Comparison of ENCODE assay signal across 8 cellular contexts in genomic region chr12:45990468-45991288, GRCh38. TPM values are rescaled to one million over a fixed set of nuclear protein-coding genes. Genes with fewer than 3 reads are reported as not detected.
A peak's percentile ranks its signal among the peaks of the same experiment; 100 is the strongest.
DNase-seq lines count a peak whose midpoint lies in the region; ATAC-seq, FAIRE-seq and TF ChIP-seq lines count a peak whose summit lies in the region.

TSS of gene SCAF11 (minus strand) at chr12:45990574. CDS start at chr12:45964167, 26,407 bp downstream.

- H4K8ac ChIP-seq in H1 (ENCODE audit: extremely low read depth, insufficient read depth, low read length): peak within 1 kb of the TSS; percentile 92; the same call in 1 of the 2 replicates

- H3K79me1 ChIP-seq in H1 (ENCODE audit: low read depth, low read length): no peaks in the 10 kb centered on the region

- WGBS in H1 (ENCODE audit: extremely low coverage in 1 of 2, insufficient coverage in 1 of 2, insufficient read length in 1 of 2, insufficient replicate concordance in 2 of 2, low coverage in 1 of 2, low lambda C conversion rate in 2 of 2, missing lambda C conversion rate in 1 of 2), 2 experiments: 10% methylated on average over 49 of the region's 54 CpGs; no CpG with 5 or more reads in 1 of the 2 experiments

- peak in 1 of 2 experiments; percentile 62; a peak in 1 of 3 replicates for TF ChIP-seq EP300 in H1 (IDR thresholded peaks at IDR 0.05; ENCODE audit: borderline replicate concordance in 1 of 2, low read depth in 2 of 2, low read length in 2 of 2)

- peaks cover 0 to 4% (median 0%) of the 10 kb centered on the region in 4 experiments; a peak in 1 of 7 replicates for H3K27me3 ChIP-seq in H1 (replicated peaks in 1 of 4; ENCODE audit: control insufficient read depth in 3 of 4, extremely low read depth in 1 of 4, insufficient read depth in 3 of 4, low read length in 3 of 4)

- H3K27me3 Mint-ChIP-seq in Calu3 (ENCODE audit: unreplicated experiment) (no peaks in the 10 kb centered on the region), memory B cell (no peaks in the 10 kb centered on the region)

- peak within 1 kb of the TSS; percentile 18 to 93 (median 89) for H3K9ac ChIP-seq in H1 (replicated peaks in 1 of 4; ENCODE audit: extremely low read depth in 1 of 4, low read depth in 3 of 4, low read length in 3 of 4)

- peak within 1 kb of the TSS; percentile 87 for H3K18ac ChIP-seq in H1 (ENCODE audit: extremely low read depth, low read length)

- no peaks in the 10 kb centered on the region for H4K20me1 ChIP-seq in H1 (replicated peaks in 1 of 2; ENCODE audit: control insufficient read depth in 1 of 2, insufficient read depth in 2 of 2, low read length in 2 of 2)

- peak; percentile 79 to 89; a peak in 2 of 3 replicates for TF ChIP-seq POLR2A in H1 (IDR thresholded peaks at IDR 0.05; ENCODE audit: control extremely low read depth in 1 of 2, low read depth in 2 of 2, low read length in 2 of 2)

- H4K5ac ChIP-seq in H1 (ENCODE audit: insufficient read length, low read depth, low read length): peak within 1 kb of the TSS; percentile 73

- H4K91ac ChIP-seq in H1 (replicated peaks; ENCODE audit: insufficient read length, low read length): peak within 1 kb of the TSS; percentile 61

- H3K4ac ChIP-seq in H1 (replicated peaks; ENCODE audit: insufficient read length, low read depth, low read length): peak within 1 kb of the TSS; percentile 0

- TF ChIP-seq CTCF in Calu3 (IDR thresholded peaks at IDR 0.05; ENCODE audit: unreplicated experiment) (peak; percentile 70), H1 (IDR thresholded peaks at IDR 0.05; ENCODE audit: control extremely low read depth in 1 of 3, insufficient read depth in 1 of 3, low read depth in 1 of 3, low read length in 3 of 3) (peak; percentile 91 to 98 (median 92))

- BruUV-seq in Calu3 (replicated peaks; lab: Mats Ljungman, UMichigan): no TSS peak

- intact Hi-C loops in Calu3 (cut with micrococcal nuclease; ENCODE audit: unreplicated experiment): no loop called here

- CTCF ChIA-PET in Calu3 (lab: Charles Lee) (interaction anchor here (0.6 to 1.6 kb wide), 5 partner anchors 11 to 1180 kb away, joined by 3 to 6 read pairs (median 3); partner anchors contain the start of gene SLC38A1), H1 (lab: Charles Lee; ENCODE audit: partially characterized antibody) (interaction anchor here (0.9 to 1.7 kb wide), 11 partner anchors 8 to 197 kb away, joined by 3 to 5 read pairs (median 3); no protein-coding TSS in a partner anchor)

- no peak within 1 kb of the TSS for H3K14ac ChIP-seq in H1 (ENCODE audit: insufficient read length)

- H2BK120ac ChIP-seq in H1 (replicated peaks; ENCODE audit: low read depth, low read length): no peak within 1 kb of the TSS

- H3K27ac Mint-ChIP-seq in Calu3 (ENCODE audit: unreplicated experiment) (peak within 1 kb of the TSS; percentile 88), memory B cell (peak within 1 kb of the TSS; percentile 98)

- H2BK12ac ChIP-seq in H1 (ENCODE audit: low read depth, low read length): peak within 1 kb of the TSS; percentile 65

- peak; percentile 24 for FAIRE-seq in H1 (lab: Jason Lieb, UNC)

- H3K4me3 Mint-ChIP-seq in Calu3 (ENCODE audit: low read depth, unreplicated experiment) (peak within 1 kb of the TSS; percentile 96), memory B cell (peak within 1 kb of the TSS; percentile 91)

- H2AK5ac ChIP-seq in H1 (ENCODE audit: low read depth, low read length): no peak within 1 kb of the TSS

- H2AFZ ChIP-seq in H1 (ENCODE audit: low read length): peak within 1 kb of the TSS; percentile 65; the same call in 1 of the 2 replicates

- H3K36me3 Mint-ChIP-seq in Calu3 (ENCODE audit: insufficient read depth, unreplicated experiment) (peaks cover 35% of the 10 kb centered on the region), memory B cell (peaks cover 14% of the 10 kb centered on the region)

- DNase-seq in Calu3 (peak; percentile 99), HUDEP-2 (lab: John Stamatoyannopoulos, UW; ENCODE audit: unreplicated experiment in 76 of 76) (peak; percentile 83 to 100 (median 99)), NOMO-1 treated with dmso at 0.1 percent for 144 hours (lab: John Stamatoyannopoulos, UW; ENCODE audit: unreplicated experiment) (peak; percentile 98), H1 (ENCODE audit: low read depth in 1 of 2, low spot score in 2 of 2) (peak; percentile 100), memory B cell (ENCODE audit: low spot score in 2 of 2) (peak; percentile 100)
- DNase-seq in activated CD8-positive, alpha-beta memory T cell treated with anti-CD3 and anti-CD28 coated beads for 48 hours (ENCODE audit: low read depth in 2 of 3, low spot score in 2 of 3): peak; percentile 100
- DNase-seq in stimulated activated CD8-positive, alpha-beta memory T cell treated with anti-CD3 and anti-CD28 coated beads, Interleukin-12 subunit alpha, Interleukin-12 subunit beta, amount 100 ng/mL, for 24 hours (ENCODE audit: extremely low read depth): peak; percentile 100

- peaks cover 35% of the 10 kb centered on the region for H3K4me1 Mint-ChIP-seq in Calu3 (ENCODE audit: low read depth, unreplicated experiment)
- peaks cover 30% of the 10 kb centered on the region for H3K4me1 Mint-ChIP-seq in memory B cell

- H2BK5ac ChIP-seq in H1 (ENCODE audit: low read depth, low read length): peak within 1 kb of the TSS; percentile 91

- ATAC-seq in GM21381 (IDR thresholded peaks at IDR 0.05; ENCODE audit: unreplicated experiment) (peak; percentile 60), memory B cell (ENCODE audit: low read depth) (peak; percentile 74)

- no peak within 1 kb of the TSS for H3K23ac ChIP-seq in H1 (ENCODE audit: insufficient read length)

- peak within 1 kb of the TSS; percentile 83 for H3K56ac ChIP-seq in H1 (replicated peaks; ENCODE audit: insufficient read length, low read depth, low read length)

- H3K4me2 ChIP-seq in H1 (ENCODE audit: insufficient read depth in 1 of 2, low read depth in 2 of 2, low read length in 2 of 2): peak within 1 kb of the TSS; percentile 89 to 96

- H3K9me3 ChIP-seq in H1 (ENCODE audit: insufficient read depth in 2 of 2, low read depth in 1 of 2, low read length in 1 of 2): no peaks in the 10 kb centered on the region; a peak in 1 of 4 replicates

- H3K4me1 ChIP-seq in H1 (replicated peaks in 1 of 4; ENCODE audit: control insufficient read depth in 3 of 4, insufficient read depth in 4 of 4, low read length in 3 of 4): peaks cover 0 to 5% (median 2%) of the 10 kb centered on the region in 4 experiments; a peak in 4 of 7 replicates

- H3K23me2 ChIP-seq in H1 (ENCODE audit: low read depth, low read length): peaks cover 6% of the 10 kb centered on the region

- H3K9me3 Mint-ChIP-seq in Calu3 (ENCODE audit: low read depth, unreplicated experiment) (no peaks in the 10 kb centered on the region), memory B cell (peaks cover 3% of the 10 kb centered on the region)

- H3K4me3 ChIP-seq in H1 (ENCODE audit: extremely low read depth in 1 of 4, insufficient read depth in 2 of 4, low read depth in 3 of 4, low read length in 4 of 4): peak within 1 kb of the TSS; percentile 47 to 99 (median 92)

- no peaks in the 10 kb centered on the region; a peak in 1 of 8 replicates for H3K36me3 ChIP-seq in H1 (ENCODE audit: control insufficient read depth in 2 of 4, insufficient read depth in 4 of 4, low read length in 3 of 4)

- H2BK20ac ChIP-seq in H1 (ENCODE audit: low read length): 0 out of 2 replicates have a peak within 1 kb of the TSS, but pooled peaks have one; percentile 80

- H3K27ac ChIP-seq in H1 (ENCODE audit: low read depth, low read length): peak within 1 kb of the TSS; percentile 88

- peaks cover 0 to 40% of the 10 kb centered on the region in 2 experiments; a peak in 3 of 4 replicates for H3K79me2 ChIP-seq in H1 (ENCODE audit: control insufficient read depth in 1 of 2, insufficient read depth in 2 of 2, low read length in 2 of 2)

- H2BK15ac ChIP-seq in H1 (ENCODE audit: low read length): 0 out of 2 replicates have a peak within 1 kb of the TSS, but pooled peaks have one; percentile 46

- POLR2A ChIA-PET in H1 (lab: Charles Lee; ENCODE audit: partially characterized antibody): interaction anchor here (0.7 to 2.3 kb wide), 12 partner anchors 8 to 447 kb away, joined by 3 to 9 read pairs (median 4); partner anchors contain the start of genes ARID2 and SLC38A1

- TF ChIP-seq RAD21 in H1 (IDR thresholded peaks at IDR 0.05 in 1 of 2, conservative IDR thresholded peaks at IDR 0.05 in 1 of 2; ENCODE audit: low read depth in 2 of 2, low read length in 2 of 2): peak; percentile 96 to 97

TF ChIP-seq in H1, 55 proteins besides CTCF, POLR2A, EP300 and RAD21 (continues in another document):
- TF ChIP-seq BCL11A (IDR thresholded peaks at IDR 0.05; ENCODE audit: low read depth in 2 of 2, low read length in 2 of 2) (no peak), JUN (IDR thresholded peaks at IDR 0.05; ENCODE audit: low read depth, low read length) (no peak), JUND (IDR thresholded peaks at IDR 0.05; ENCODE audit: low read length) (peak; percentile 49; the same call in 1 of the 2 replicates), USF2 (IDR thresholded peaks at IDR 0.05; ENCODE audit: low read length) (peak; percentile 73), CBX8 (IDR thresholded peaks at IDR 0.05; ENCODE audit: borderline replicate concordance, low read depth, low read length) (no peak), RFX5 (IDR thresholded peaks at IDR 0.05; ENCODE audit: borderline replicate concordance, low read depth, low read length) (no peak), CREB1 (IDR thresholded peaks at IDR 0.05) (peak; percentile 98)
- TF ChIP-seq, protein P1, sequence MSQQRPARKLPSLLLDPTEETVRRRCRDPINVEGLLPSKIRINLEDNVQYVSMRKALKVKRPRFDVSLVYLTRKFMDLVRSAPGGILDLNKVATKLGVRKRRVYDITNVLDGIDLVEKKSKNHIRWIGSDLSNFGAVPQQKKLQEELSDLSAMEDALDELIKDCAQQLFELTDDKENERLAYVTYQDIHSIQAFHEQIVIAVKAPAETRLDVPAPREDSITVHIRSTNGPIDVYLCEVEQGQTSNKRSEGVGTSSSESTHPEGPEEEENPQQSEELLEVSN (IDR thresholded peaks at IDR 0.05): peak; percentile 99

RNA-seq across cellular contexts. Expression of gene SCAF11, which starts in this region (rescaled TPM):
- 62.3 and 78.8 TPM in 2 replicates for total RNA-seq in Calu3 (2022)
- total RNA-seq in H1 (2021; fragmentation: NEBNext Ultra II Directional; extraction: Animal tissue kit (Norgen Biotek cat#: 25700)): 77.6 and 77.8 TPM in 2 replicates
- polyA plus RNA-seq in H1 (2011; rRNA removed): 7.1 and 15.1 TPM in 2 replicates
- polyA plus RNA-seq in H1 (2011; cell fraction: cytosol; rRNA removed): 23.4 TPM
- 12.2 TPM for polyA plus RNA-seq in H1 (2011; cell fraction: nucleus; rRNA removed)
- polyA plus RNA-seq in H1 (2012, experiment 1 of 2): 31.1 to 54.5 TPM (median 43.8 TPM) in 4 replicates
- polyA plus RNA-seq in H1 (2012, experiment 2 of 2): 3.6 TPM
- polyA plus RNA-seq in H1 (2013, experiment 1 of 2): 52.1 TPM
- 47.8 TPM for polyA plus RNA-seq in H1 (2013, experiment 2 of 2)
- polyA minus RNA-seq in H1 (2011; rRNA and poly(A)+ RNA removed): 70.8 and 99.3 TPM in 2 replicates
- 38.0 TPM for polyA minus RNA-seq in H1 (2011; cell fraction: cytosol; rRNA and poly(A)+ RNA removed)
- polyA minus RNA-seq in H1 (2011; cell fraction: nucleus; rRNA and poly(A)+ RNA removed): 90.7 TPM

Comparison
In these comparisons a context has a peak if more than half of its experiments do, and no peak if none do; other contexts are left out.
1. Peak in every context shown above with its lines: DNase-seq, ATAC-seq, H3K4me3 ChIP-seq and H3K27ac ChIP-seq.